ENCODE assay signal across 28 cellular contexts in the genomic region with DNA sequence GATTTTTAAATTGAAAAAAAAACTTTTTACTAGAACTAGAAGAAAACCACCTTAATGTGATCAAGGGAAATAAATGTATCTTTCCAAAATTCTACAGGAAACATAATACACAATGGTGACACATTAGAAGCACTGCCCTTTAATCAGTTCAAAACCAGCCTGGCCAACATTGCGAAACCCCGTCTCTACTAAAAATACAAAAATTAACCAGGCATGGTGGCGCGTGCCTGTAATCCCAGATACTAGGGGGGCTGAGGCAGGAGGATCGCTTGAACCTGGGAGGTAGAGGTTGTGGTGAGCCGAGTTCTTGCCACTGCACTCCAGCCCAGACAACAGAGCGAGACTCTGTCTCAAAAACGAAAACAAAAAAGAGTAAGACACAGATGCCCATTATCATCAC.
"Had no signal": no experiment of that assay in that cellular context is flagged by ENCODE, and none has a peak within 500 bp of the region (broad histone marks: within the 10 kb centered on the region; RNA-seq: fewer than 3 reads in every experiment).

No MANE protein-coding gene starts in this region.

- ATAC-seq: esophagus mucosa; gastrocnemius medialis; left ventricle myocardium superior; lower lobe of right lung; mucosa of descending colon; natural killer cell treated with Interleukin-12 subunit alpha and Interleukin-12 subunit beta and Interleukin-15 and Interleukin-18, amount 100 ng/mL, for 72 hours; stimulated activated effector memory CD8-positive, alpha-beta T cell treated with anti-CD3 and anti-CD28 coated beads, Interleukin-12 subunit alpha, Interleukin-12 subunit beta, amount 100 ng/mL, for 72 hours had no signal

- H3K4me3 ChIP-seq: gastrocnemius medialis, lower lobe of right lung, mucosa of descending colon, prostate gland, right atrium auricular region, sigmoid colon, testis, tibial artery had no signal

- H3K36me3 ChIP-seq: gastrocnemius medialis, lower lobe of right lung, prostate gland, right atrium auricular region, sigmoid colon, tibial artery had no signal

- H3K9me3 ChIP-seq: gastrocnemius medialis, lower lobe of right lung, mucosa of descending colon, prostate gland, right atrium auricular region, sigmoid colon, testis, tibial artery had no signal

- FAIRE-seq: colon, keratinocyte had no signal

- H3K36me3 Mint-ChIP-seq: stimulated activated effector memory CD8-positive, alpha-beta T cell treated with anti-CD3 and anti-CD28 coated beads, Interleukin-12 subunit alpha, Interleukin-12 subunit beta, amount 100 ng/mL, for 72 hours had no signal

- H3K4me3 Mint-ChIP-seq: memory B cell; mesothelial cell of epicardium; naive B cell; natural killer cell treated with Interleukin-12 subunit alpha and Interleukin-12 subunit beta and Interleukin-15 and Interleukin-18, amount 100 ng/mL, for 72 hours; stimulated activated effector memory CD8-positive, alpha-beta T cell treated with anti-CD3 and anti-CD28 coated beads, Interleukin-12 subunit alpha, Interleukin-12 subunit beta, amount 100 ng/mL, for 72 hours; type B pancreatic cell had no signal

- DNase-seq: dorsolateral prefrontal cortex; effector CD4-positive, alpha-beta T cell; foreskin fibroblast; gastrocnemius medialis; head of caudate nucleus; left ventricle myocardium superior; lower lobe of right lung; mucosa of descending colon; naive B cell; nucleus accumbens; sigmoid colon; stimulated activated CD4-positive, alpha-beta T cell treated with anti-CD3 and anti-CD28 coated beads, Interleukin-2, amount 100 ng/mL, for 24 hours; stimulated activated CD4-positive, alpha-beta T cell treated with anti-CD3 and anti-CD28 coated beads, Interleukin-4, amount 100 ng/mL, for 24 hours; stimulated activated naive CD4-positive, alpha-beta T cell treated with Interleukin-2 at 50 U/mL for 16 hours; substantia nigra; testis; tibial artery had no signal

- H3K27ac ChIP-seq: dorsolateral prefrontal cortex, epithelial cell of prostate, gastrocnemius medialis, lower lobe of right lung, prostate gland, right atrium auricular region, sigmoid colon, testis, tibial artery had no signal

- H3K27ac Mint-ChIP-seq: memory B cell, mesothelial cell of epicardium, type B pancreatic cell had no signal

- H3K27me3 Mint-ChIP-seq: memory B cell; naive B cell; natural killer cell treated with Interleukin-12 subunit alpha and Interleukin-12 subunit beta and Interleukin-15 and Interleukin-18, amount 100 ng/mL, for 72 hours; type B pancreatic cell had no signal

- H3K4me1 Mint-ChIP-seq: mesothelial cell of epicardium had no signal

- H3K9me3 Mint-ChIP-seq: memory B cell; stimulated activated effector memory CD8-positive, alpha-beta T cell treated with anti-CD3 and anti-CD28 coated beads, Interleukin-12 subunit alpha, Interleukin-12 subunit beta, amount 100 ng/mL, for 72 hours had no signal

- H3K4me1 ChIP-seq: gastrocnemius medialis, lower lobe of right lung, prostate gland, right atrium auricular region, sigmoid colon, testis, tibial artery had no signal

- H3K27me3 ChIP-seq: dorsolateral prefrontal cortex, gastrocnemius medialis, right atrium auricular region, sigmoid colon, testis, tibial artery had no signal
